In genomic region chr4:92303621-92304027, GRCh38 we compare ENCODE assay signal across 8 cellular contexts. TPM values are rescaled to one million over a fixed set of nuclear protein-coding genes. Genes with fewer than 3 reads are reported as not detected.
DNase-seq lines count a peak whose midpoint lies in the region; ATAC-seq lines count a peak whose summit lies in the region.

Gene GRID2, plus strand, starts transcription at chr4:92303966.

- H3K36me3 Mint-ChIP-seq in CD8-positive, alpha-beta memory T cell = no peaks in the 10 kb centered on the region

- no peak for ATAC-seq in HG02852 (IDR thresholded peaks at IDR 0.05; ENCODE audit: unreplicated experiment)

- no peaks in the 10 kb centered on the region for H3K4me1 ChIP-seq in CD8-positive, alpha-beta memory T cell (ENCODE audit: insufficient read depth, low read length)

- no peak within 1 kb of the TSS for H3K4me3 Mint-ChIP-seq in CD8-positive, alpha-beta memory T cell

- H3K27me3 ChIP-seq in CD8-positive, alpha-beta memory T cell (ENCODE audit: insufficient read depth, low read length, poor library complexity, severe bottlenecking) = no peaks in the 10 kb centered on the region

- H3K27ac ChIP-seq in CD8-positive, alpha-beta memory T cell (ENCODE audit: low read depth, low read length) = no peak within 1 kb of the TSS

- POLR2A ChIA-PET in CD8-positive, alpha-beta memory T cell (lab: Charles Lee) = no interaction called here

- H3K9me3 ChIP-seq in CD8-positive, alpha-beta memory T cell (ENCODE audit: low read length) = no peaks in the 10 kb centered on the region

- no peak within 1 kb of the TSS for H3K27ac Mint-ChIP-seq in CD8-positive, alpha-beta memory T cell

- H3K4me3 ChIP-seq in CD8-positive, alpha-beta memory T cell (ENCODE audit: low read length) = no peak within 1 kb of the TSS

- DNase-seq in DMS 273 treated with DMSO at 0.1 percent for 48 hours (lab: John Stamatoyannopoulos, UW) (peak; percentile 49), NCI-H524 (lab: John Stamatoyannopoulos, UW) (peak; percentile 21 to 68), fibroblast of peridontal ligament (ENCODE audit: extremely low read depth) (peak; percentile 35), occipital lobe (lab: John Stamatoyannopoulos, UW) (peak; percentile 38), T-helper 1 cell (no peak), GM19240 (ENCODE audit: insufficient read length, low spot score) (no peak)
- no peak for DNase-seq in CD8-positive, alpha-beta memory T cell

- H3K36me3 ChIP-seq in CD8-positive, alpha-beta memory T cell (ENCODE audit: insufficient read depth, low read length) = no peaks in the 10 kb centered on the region

- H3K27me3 Mint-ChIP-seq in CD8-positive, alpha-beta memory T cell = peaks cover 9 to 21% of the 10 kb centered on the region in 2 donors

- peaks cover 0 to 13% (median 5%) of the 10 kb centered on the region in 5 donors for H3K9me3 Mint-ChIP-seq in CD8-positive, alpha-beta memory T cell

- no peaks in the 10 kb centered on the region for H3K4me1 Mint-ChIP-seq in CD8-positive, alpha-beta memory T cell

- CTCF ChIA-PET in CD8-positive, alpha-beta memory T cell (lab: Charles Lee) = no interaction called here

RNA-seq across cellular contexts. Expression of gene GRID2, which starts in this region (rescaled TPM):
- total RNA-seq in occipital lobe = 21.8 TPM
- total RNA-seq in CD8-positive, alpha-beta memory T cell = not detected
- not detected for polyA plus RNA-seq in CD8-positive, alpha-beta memory T cell

Comparison
In these comparisons a context has a peak if more than half of its experiments do, and no peak if none do; other contexts are left out.
1. RNA of gene GRID2 (total RNA-seq): 21.8 TPM in occipital lobe (single experiment); not detected in CD8-positive, alpha-beta memory T cell; every median in the first group is over 10 times any median in the second.
2. DNase-seq: peak in DMS 273 treated with DMSO at 0.1 percent for 48 hours (single experiment), NCI-H524 (2 of 2), fibroblast of peridontal ligament (single experiment) and occipital lobe (single experiment); none in T-helper 1 cell (0 of 5), GM19240 (single experiment) and CD8-positive, alpha-beta memory T cell (0 of 5).